29 cellular contexts compared by ENCODE assay signal in the genomic region with DNA sequence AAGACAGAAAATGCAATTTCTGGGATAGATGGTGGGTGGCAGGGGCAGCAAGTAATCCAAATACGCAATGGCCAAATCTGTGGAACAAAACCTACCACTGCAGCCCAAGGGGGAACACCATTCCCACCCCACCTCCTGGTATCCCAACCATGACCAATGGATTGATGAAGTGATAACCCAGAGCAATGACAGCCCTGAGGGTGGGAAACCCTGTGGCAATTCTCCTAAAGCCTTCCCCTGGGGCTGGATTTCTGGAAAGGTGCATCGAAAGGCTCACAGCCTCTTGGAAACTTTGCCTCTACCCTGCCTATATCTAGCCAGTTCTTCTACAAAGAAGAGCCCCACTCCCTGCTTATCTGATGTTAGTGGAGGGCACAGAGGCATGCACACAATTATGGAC. TPM values are rescaled to one million over a fixed set of nuclear protein-coding genes. Genes with fewer than 3 reads are reported as not detected.
"Had no signal": no experiment of that assay in that cellular context is flagged by ENCODE, and none has a peak within 500 bp of the region (broad histone marks: within the 10 kb centered on the region; RNA-seq: fewer than 3 reads in every experiment).

No MANE protein-coding gene starts in this region.

- H3K27me3 Mint-ChIP-seq: activated naive CD8-positive, alpha-beta T cell treated with anti-CD3 and anti-CD28 coated beads for 36 hours; type B pancreatic cell had no signal

- H3K36me3 ChIP-seq: esophagus muscularis mucosa, left ventricle myocardium inferior had no signal

- H3K4me1 ChIP-seq: left ventricle myocardium inferior, testis had no signal

- H3K79me2 ChIP-seq: hepatocyte had no signal

- H3K4me3 Mint-ChIP-seq: activated naive CD8-positive, alpha-beta T cell treated with anti-CD3 and anti-CD28 coated beads for 36 hours; activated T-cell treated with anti-CD3 and anti-CD28 coated beads, Interleukin-2, amount 50 U/mL, for 4 hours; effector memory CD8-positive, alpha-beta T cell; immature natural killer cell; mesothelial cell of epicardium; natural killer cell; T-helper 17 cell; type B pancreatic cell had no signal

- H2AFZ ChIP-seq: hepatocyte had no signal

- ATAC-seq: activated T-cell treated with anti-CD3 and anti-CD28 coated beads, Interleukin-2, amount 50 U/mL, for 4 hours; effector memory CD8-positive, alpha-beta T cell; natural killer cell; sciatic nerve; T-helper 17 cell had no signal

- H3K4me1 Mint-ChIP-seq: mesothelial cell of epicardium had no signal

- H3K36me3 Mint-ChIP-seq: activated naive CD8-positive, alpha-beta T cell treated with anti-CD3 and anti-CD28 coated beads for 36 hours; immature natural killer cell; mesothelial cell of epicardium; natural killer cell; type B pancreatic cell had no signal

- FAIRE-seq: astrocyte, endothelial cell of umbilical vein, frontal cortex had no signal

- H3K9me3 Mint-ChIP-seq: activated naive CD8-positive, alpha-beta T cell treated with anti-CD3 and anti-CD28 coated beads for 36 hours; activated T-cell treated with anti-CD3 and anti-CD28 coated beads, Interleukin-2, amount 50 U/mL, for 4 hours; activated T-helper 2 cell treated with anti-CD3 and anti-CD28 coated beads, Interferon-gamma antibody, Interleukin-2, Interleukin-4, amounts not matched to agents 10 μg/mL and 5 μg/mL and 100 μg/mL, durations not matched to agents 14 hours and 24 hours and 36 hours; effector memory CD8-positive, alpha-beta T cell; immature natural killer cell; mesothelial cell of epicardium; natural killer cell; type B pancreatic cell had no signal

- H3K27me3 ChIP-seq: esophagus muscularis mucosa, hepatocyte, testis had no signal

- H3K27ac Mint-ChIP-seq: activated naive CD8-positive, alpha-beta T cell treated with anti-CD3 and anti-CD28 coated beads for 36 hours; activated T-helper 2 cell treated with anti-CD3 and anti-CD28 coated beads, Interferon-gamma antibody, Interleukin-2, Interleukin-4, amounts not matched to agents 10 μg/mL and 5 μg/mL and 100 μg/mL, durations not matched to agents 14 hours and 24 hours and 36 hours; mesothelial cell of epicardium; natural killer cell; T-helper 17 cell; type B pancreatic cell had no signal

- DNase-seq: activated CD4-positive, alpha-beta T cell treated with anti-CD3 and anti-CD28 coated beads, Interleukin-2, amount 50 U/mL, for 4 hours; activated CD8-positive, alpha-beta memory T cell treated with anti-CD3 and anti-CD28 coated beads for 24 hours; activated CD8-positive, alpha-beta memory T cell treated with anti-CD3 and anti-CD28 coated beads, Interleukin-2, amount 50 U/mL, for 4 hours; activated naive CD4-positive, alpha-beta T cell treated with Interleukin-2 at 50 U/mL for 16 hours; activated naive CD8-positive, alpha-beta T cell treated with anti-CD3 and anti-CD28 coated beads for 36 hours; activated T-cell treated with anti-CD3 and anti-CD28 coated beads, Interleukin-2, amount 50 U/mL, for 4 hours; central memory CD4-positive, alpha-beta T cell; dorsolateral prefrontal cortex; effector memory CD8-positive, alpha-beta T cell; glutamatergic neuron; kidney glomerular epithelial cell; left ventricle myocardium inferior; natural killer cell; stimulated activated CD4-positive, alpha-beta T cell treated with anti-CD3 and anti-CD28 coated beads, Interleukin-15, amount 100 ng/mL, for 24 hours; stimulated activated naive CD4-positive, alpha-beta T cell; T-helper 17 cell; testis had no signal

- H3K4me3 ChIP-seq: dorsolateral prefrontal cortex, esophagus muscularis mucosa, hepatocyte, left ventricle myocardium inferior, smooth muscle cell, testis had no signal

- H3K27ac ChIP-seq: dorsolateral prefrontal cortex, esophagus muscularis mucosa, hepatocyte, left ventricle myocardium inferior, testis, VCaP had no signal

- H3K9me3 ChIP-seq: esophagus muscularis mucosa, left ventricle myocardium inferior, testis had no signal

- H3K4me2 ChIP-seq: hepatocyte, smooth muscle cell had no signal

RNA-seq across cellular contexts. Expression of gene TXK, which starts 59.9 kb away (rescaled TPM):
- polyA plus RNA-seq: smooth muscle cell had no signal
